Comparison of ENCODE assay signal across 26 cellular contexts in genomic region chrX:155959018-155959587, GRCh38. TPM values are rescaled to one million over a fixed set of nuclear protein-coding genes. Genes with fewer than 3 reads are reported as not detected.
"Had no signal": no experiment of that assay in that cellular context is flagged by ENCODE, and none has a peak within 500 bp of the region (broad histone marks: within the 10 kb centered on the region; RNA-seq: fewer than 3 reads in every experiment).

No MANE protein-coding gene starts in this region.

- H3K4me1 Mint-ChIP-seq: activated naive CD8-positive, alpha-beta T cell treated with anti-CD3 and anti-CD28 coated beads, Interleukin-2, amount 10 ng/mL, durations not matched to agents 7 days and 5 days; brain; nephron progenitor cell; stimulated activated memory B cell treated with anti-CD40 and anti-IgM and Interleukin-4, amounts not matched to agents 10 μg/mL and 1 μg/mL and 100 μg/mL, for 72 hours had no signal

- H3K27ac ChIP-seq: dorsolateral prefrontal cortex, foreskin keratinocyte, sigmoid colon, spleen, testis, upper lobe of left lung had no signal

- H3K36me3 Mint-ChIP-seq: activated naive CD8-positive, alpha-beta T cell treated with anti-CD3 and anti-CD28 coated beads, Interleukin-2, amount 10 ng/mL, durations not matched to agents 7 days and 5 days; brain; stimulated activated memory B cell treated with anti-CD40 and anti-IgM and Interleukin-4, amounts not matched to agents 10 μg/mL and 1 μg/mL and 100 μg/mL, for 72 hours had no signal

- H3K4me3 Mint-ChIP-seq: activated naive CD8-positive, alpha-beta T cell treated with anti-CD3 and anti-CD28 coated beads, Interleukin-2, amount 10 ng/mL, durations not matched to agents 7 days and 5 days; brain; nephron progenitor cell; stimulated activated memory B cell treated with anti-CD40 and anti-IgM and Interleukin-4, amounts not matched to agents 10 μg/mL and 1 μg/mL and 100 μg/mL, for 72 hours; T-helper 1 cell treated with Interleukin-12 subunit alpha and Interleukin-12 subunit beta and Interleukin-4 antibody, amounts not matched to agents 30 μg/mL and 1 μg/mL, for 36 hours had no signal

- H3K36me3 ChIP-seq: sigmoid colon, upper lobe of left lung had no signal

- H3K4me1 ChIP-seq: foreskin keratinocyte, sigmoid colon, spleen, testis, upper lobe of left lung had no signal

- H3K27ac Mint-ChIP-seq: activated naive CD8-positive, alpha-beta T cell treated with anti-CD3 and anti-CD28 coated beads, Interleukin-2, amount 10 ng/mL, durations not matched to agents 7 days and 5 days; brain; nephron progenitor cell; stimulated activated memory B cell treated with anti-CD40 and anti-IgM and Interleukin-4, amounts not matched to agents 10 μg/mL and 1 μg/mL and 100 μg/mL, for 72 hours; T-helper 1 cell treated with Interleukin-12 subunit alpha and Interleukin-12 subunit beta and Interleukin-4 antibody, amounts not matched to agents 30 μg/mL and 1 μg/mL, for 36 hours had no signal

- H3K9me3 ChIP-seq: testis had no signal

- H3K27me3 ChIP-seq: foreskin keratinocyte, sigmoid colon, testis, upper lobe of left lung had no signal

- H3K4me3 ChIP-seq: dorsolateral prefrontal cortex, sigmoid colon, spleen, testis, upper lobe of left lung had no signal

- DNase-seq: activated CD4-positive, alpha-beta T cell treated with anti-CD3 and anti-CD28 coated beads for 1 hour; activated gamma-delta T cell treated with Interleukin-2 at 50 U/mL for 16 hours; activated naive CD8-positive, alpha-beta T cell treated with anti-CD3 and anti-CD28 coated beads, Interleukin-2, amount 10 ng/mL, durations not matched to agents 7 days and 5 days; anterior cingulate cortex; caudate nucleus; dorsolateral prefrontal cortex; foreskin keratinocyte; glutamatergic neuron; hypothalamus; islet precursor cell; nephron progenitor cell; occipital lobe; posterior cingulate gyrus; sigmoid colon; spleen; stimulated activated CD4-positive, alpha-beta T cell treated with anti-CD3 and anti-CD28 coated beads, Interleukin-4, amount 100 ng/mL, for 4 hours; testis; upper lobe of left lung had no signal

- H3K27me3 Mint-ChIP-seq: brain; stimulated activated memory B cell treated with anti-CD40 and anti-IgM and Interleukin-4, amounts not matched to agents 10 μg/mL and 1 μg/mL and 100 μg/mL, for 72 hours had no signal

- ATAC-seq: foreskin keratinocyte; stimulated activated memory B cell treated with anti-CD40 and anti-IgM and Interleukin-4, amounts not matched to agents 10 μg/mL and 1 μg/mL and 100 μg/mL, for 72 hours had no signal

RNA-seq across cellular contexts. Expression of gene IL9R, which starts 38.4 kb away (rescaled TPM):
- total RNA-seq: epithelial cell of proximal tubule, fibroblast of lung, lung microvascular endothelial cell, myocyte, renal cortical epithelial cell had no signal
- polyA plus RNA-seq: fibroblast of lung had no signal
